Comparison of ENCODE assay signal across 27 cellular contexts in the genomic region with DNA sequence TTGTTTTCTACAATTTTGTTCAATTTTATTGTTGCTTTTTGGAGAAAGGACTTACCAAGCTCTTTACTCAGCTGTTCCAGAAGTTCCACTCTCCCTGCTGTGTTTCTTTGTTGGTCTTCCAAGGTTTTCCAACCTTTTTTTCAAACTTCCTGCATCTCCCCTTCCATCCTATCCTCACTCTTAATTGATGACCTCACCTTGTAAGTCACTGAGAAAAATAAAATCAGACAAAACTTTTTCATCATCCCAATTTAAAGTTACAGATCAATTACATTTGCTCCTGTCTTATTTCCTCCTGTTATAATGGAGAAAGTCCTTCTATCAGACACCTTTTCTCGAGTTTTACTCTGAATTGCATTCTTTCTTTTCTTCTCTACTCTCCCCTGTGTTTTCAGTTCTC.
"Had no signal": no experiment of that assay in that cellular context is flagged by ENCODE, and none has a peak within 500 bp of the region (broad histone marks: within the 10 kb centered on the region; RNA-seq: fewer than 3 reads in every experiment).

No MANE protein-coding gene starts in this region.

- FAIRE-seq: urothelium cell line had no signal

- H3K9me3 ChIP-seq: stomach, suprapubic skin, testis, thoracic aorta, thyroid gland, tibial artery, tibial nerve, transverse colon, upper lobe of left lung, upper lobe of right lung, uterus, vagina had no signal

- ATAC-seq: stimulated activated effector memory CD8-positive, alpha-beta T cell treated with anti-CD3 and anti-CD28 coated beads, Interleukin-12 subunit alpha, Interleukin-12 subunit beta, amount 100 ng/mL, for 72 hours; stimulated activated memory B cell treated with anti-CD40 and anti-IgM and Interleukin-4, amounts not matched to agents 10 μg/mL and 1 μg/mL and 100 μg/mL, for 72 hours; stimulated activated naive B cell treated with anti-CD40 and anti-IgM and Interleukin-4, amounts not matched to agents 10 μg/mL and 1 μg/mL and 100 μg/mL, for 72 hours; stimulated activated naive CD8-positive, alpha-beta T cell treated with anti-CD3 and anti-CD28 coated beads, Interleukin-15, amount 100 ng/mL, for 72 hours; stimulated activated naive CD8-positive, alpha-beta T cell treated with anti-CD3 and anti-CD28 coated beads, Interleukin-15, Interleukin-2, amounts not matched to agents 100 U/mL and 50 U/mL, for 24 hours; upper lobe of right lung had no signal

- H3K27me3 ChIP-seq: stomach, suprapubic skin, testis, thyroid gland, tibial artery, tibial nerve, transverse colon, upper lobe of left lung, upper lobe of right lung, uterus, vagina had no signal

- H3K4me1 ChIP-seq: stomach, suprapubic skin, testis, thyroid gland, tibial artery, tibial nerve, transverse colon, upper lobe of left lung, upper lobe of right lung, uterus, vagina had no signal

- H3K27ac ChIP-seq: stomach, suprapubic skin, testis, thoracic aorta, thyroid gland, tibial artery, tibial nerve, transverse colon, upper lobe of left lung, upper lobe of right lung, uterus, vagina had no signal

- DNase-seq: stimulated activated CD4-positive, alpha-beta T cell treated with anti-CD3 and anti-CD28 coated beads, Interleukin-2, amount 100 ng/mL, for 48 hours; stimulated activated CD4-positive, alpha-beta T cell treated with anti-CD3 and anti-CD28 coated beads, Interleukin-4, amount 100 ng/mL, for 1 hour; stimulated activated CD4-positive, alpha-beta T cell treated with anti-CD3 and anti-CD28 coated beads, Interleukin-4, amount 100 ng/mL, for 24 hours; stimulated activated CD4-positive, alpha-beta T cell treated with anti-CD3 and anti-CD28 coated beads, Interleukin-4, amount 100 ng/mL, for 4 hours; stimulated activated CD8-positive, alpha-beta memory T cell treated with anti-CD3 and anti-CD28 coated beads, Interleukin-4, amount 100 ng/mL, for 48 hours; stimulated activated naive B cell treated with anti-CD40 and anti-IgM and Interleukin-4, amounts not matched to agents 10 μg/mL and 1 μg/mL and 100 μg/mL, for 72 hours; stimulated activated naive CD4-positive, alpha-beta T cell; stimulated activated naive CD4-positive, alpha-beta T cell treated with Interleukin-2 at 50 U/mL for 16 hours; stimulated activated naive CD8-positive, alpha-beta T cell treated with anti-CD3 and anti-CD28 coated beads, Interleukin-15, amount 100 ng/mL, for 72 hours; stimulated activated naive CD8-positive, alpha-beta T cell treated with anti-CD3 and anti-CD28 coated beads, Interleukin-15, Interleukin-2, amounts not matched to agents 100 U/mL and 50 U/mL, for 24 hours; stomach; substantia nigra; testis; thyroid gland; tibial artery; transverse colon; trophoblast cell; upper lobe of left lung; upper lobe of right lung; uterus had no signal

- H3K36me3 ChIP-seq: uterus had no signal

- H3K4me3 ChIP-seq: stomach, suprapubic skin, testis, thoracic aorta, thyroid gland, tibial artery, tibial nerve, transverse colon, upper lobe of left lung, upper lobe of right lung, uterus, vagina had no signal
